1 cellular context compared by ENCODE assay signal in genomic region chr12:93098077-93098476, GRCh38.
TF ChIP-seq lines count a peak whose summit lies in the region.

No MANE protein-coding gene starts in this region.

TF ChIP-seq in GM23338, 12 proteins besides CTCF, POLR2A, EP300 and RAD21 (continued from another document):
- no peak for TF ChIP-seq REST (IDR thresholded peaks at IDR 0.05; ENCODE audit: unreplicated experiment)
